Comparison of ENCODE assay signal across 8 cellular contexts in genomic region chr10:12068467-12069269, GRCh38.
DNase-seq lines count a peak whose midpoint lies in the region; ATAC-seq lines count a peak whose summit lies in the region.

A gene with protein sequence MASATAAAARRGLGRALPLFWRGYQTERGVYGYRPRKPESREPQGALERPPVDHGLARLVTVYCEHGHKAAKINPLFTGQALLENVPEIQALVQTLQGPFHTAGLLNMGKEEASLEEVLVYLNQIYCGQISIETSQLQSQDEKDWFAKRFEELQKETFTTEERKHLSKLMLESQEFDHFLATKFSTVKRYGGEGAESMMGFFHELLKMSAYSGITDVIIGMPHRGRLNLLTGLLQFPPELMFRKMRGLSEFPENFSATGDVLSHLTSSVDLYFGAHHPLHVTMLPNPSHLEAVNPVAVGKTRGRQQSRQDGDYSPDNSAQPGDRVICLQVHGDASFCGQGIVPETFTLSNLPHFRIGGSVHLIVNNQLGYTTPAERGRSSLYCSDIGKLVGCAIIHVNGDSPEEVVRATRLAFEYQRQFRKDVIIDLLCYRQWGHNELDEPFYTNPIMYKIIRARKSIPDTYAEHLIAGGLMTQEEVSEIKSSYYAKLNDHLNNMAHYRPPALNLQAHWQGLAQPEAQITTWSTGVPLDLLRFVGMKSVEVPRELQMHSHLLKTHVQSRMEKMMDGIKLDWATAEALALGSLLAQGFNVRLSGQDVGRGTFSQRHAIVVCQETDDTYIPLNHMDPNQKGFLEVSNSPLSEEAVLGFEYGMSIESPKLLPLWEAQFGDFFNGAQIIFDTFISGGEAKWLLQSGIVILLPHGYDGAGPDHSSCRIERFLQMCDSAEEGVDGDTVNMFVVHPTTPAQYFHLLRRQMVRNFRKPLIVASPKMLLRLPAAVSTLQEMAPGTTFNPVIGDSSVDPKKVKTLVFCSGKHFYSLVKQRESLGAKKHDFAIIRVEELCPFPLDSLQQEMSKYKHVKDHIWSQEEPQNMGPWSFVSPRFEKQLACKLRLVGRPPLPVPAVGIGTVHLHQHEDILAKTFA (plus strand): TSS chr10:12068954. CDS start chr10:12069034, 80 bp downstream.

- no peaks in the 10 kb centered on the region for H3K9me3 ChIP-seq in effector memory CD4-positive, alpha-beta T cell (ENCODE audit: control insufficient read depth, low read length)

- DNase-seq in COLO829 (ENCODE audit: low spot score) (peak; percentile 95), HS-5 (ENCODE audit: low read depth) (peak; percentile 49), medulla oblongata (ENCODE audit: extremely low spot score) (peak; percentile 99)
- DNase-seq in NK-92 treated with Interleukin-12 subunit alpha and Interleukin-12 subunit beta, amount 100 ng/mL, for 24 hours (lab: John Stamatoyannopoulos, UW), result peak; percentile 81
- peak; percentile 100 for DNase-seq in activated CD8-positive, alpha-beta memory T cell treated with anti-CD3 and anti-CD28 coated beads for 24 hours
- peak; percentile 96 to 98 (median 97) for DNase-seq in effector memory CD4-positive, alpha-beta T cell
- peak; percentile 97 for DNase-seq in stimulated activated CD8-positive, alpha-beta memory T cell treated with anti-CD3 and anti-CD28 coated beads, Interleukin-12 subunit alpha, Interleukin-12 subunit beta, amount 100 ng/mL, for 1 hour (ENCODE audit: low read depth)

- H3K4me1 ChIP-seq in effector memory CD4-positive, alpha-beta T cell (ENCODE audit: control insufficient read depth, insufficient read depth, low read length, poor library complexity, severe bottlenecking), result peaks cover 9% of the 10 kb centered on the region

- peak within 1 kb of the TSS; percentile 87 for H3K27ac ChIP-seq in effector memory CD4-positive, alpha-beta T cell (ENCODE audit: insufficient read depth, low read length, poor library complexity, severe bottlenecking)

- peak within 1 kb of the TSS; percentile 99 for H3K4me3 ChIP-seq in effector memory CD4-positive, alpha-beta T cell (ENCODE audit: insufficient read depth, low read depth, low read length, poor library complexity, severe bottlenecking)

- H3K27me3 ChIP-seq in effector memory CD4-positive, alpha-beta T cell (replicated peaks; ENCODE audit: control insufficient read depth, insufficient read depth, low read length, poor library complexity, severe bottlenecking), result no peaks in the 10 kb centered on the region

- no peaks in the 10 kb centered on the region for H3K36me3 ChIP-seq in effector memory CD4-positive, alpha-beta T cell (ENCODE audit: control insufficient read depth, insufficient read depth, low read length)

- ATAC-seq in GM19468 (IDR thresholded peaks at IDR 0.05; ENCODE audit: extremely low read depth, unreplicated experiment), result peak; percentile 99

Comparison
In these comparisons a context has a peak if more than half of its experiments do, and no peak if none do; other contexts are left out.
1. Peak in every context shown above with its lines: DNase-seq, ATAC-seq, H3K4me3 ChIP-seq and H3K27ac ChIP-seq.
2. DNase-seq: peak in every context shown above with its lines; median percentile 100 in activated CD8-positive, alpha-beta memory T cell treated with anti-CD3 and anti-CD28 coated beads for 24 hours; 99 in medulla oblongata; 97 in effector memory CD4-positive, alpha-beta T cell; 97 in stimulated activated CD8-positive, alpha-beta memory T cell treated with anti-CD3 and anti-CD28 coated beads, Interleukin-12 subunit alpha, Interleukin-12 subunit beta, amount 100 ng/mL, for 1 hour; 95 in COLO829; 81 in NK-92 treated with Interleukin-12 subunit alpha and Interleukin-12 subunit beta, amount 100 ng/mL, for 24 hours; 49 in HS-5.